ENCODE assay signal across 30 cellular contexts in genomic region chr7:75922966-75923603, GRCh38. TPM values are rescaled to one million over a fixed set of nuclear protein-coding genes. Genes with fewer than 3 reads are reported as not detected.
DNase-seq lines count a peak whose midpoint lies in the region; ATAC-seq, FAIRE-seq and TF ChIP-seq lines count a peak whose summit lies in the region.
"Had no signal": no experiment of that assay in that cellular context is flagged by ENCODE, and none has a peak within 500 bp of the region (broad histone marks: within the 10 kb centered on the region; RNA-seq: fewer than 3 reads in every experiment).

No MANE protein-coding gene starts in this region.

- DNase-seq in GM12892 (ENCODE audit: insufficient read length): no peak
- no peak for DNase-seq in Panc1 (ENCODE audit: low read depth, low spot score)
- DNase-seq in thyroid gland: no peak
- no peak for DNase-seq in NAMALWA (ENCODE audit: low spot score)
- DNase-seq: AML-193; C1 segment of cervical spinal cord; Caco-2; CD4-positive, alpha-beta memory T cell; DMS 273 treated with DMSO at 0.1 percent for 48 hours; DMS79; EL; GF-D8; Kasumi-1; NCI-H1105; NCI-H1436 treated with DMSO at 0.1 percent for 48 hours; NCI-H187 treated with DMSO at 0.1 percent for 48 hours; NCI-H2171 treated with DMSO at 0.1 percent for 48 hours; NCI-H345; NCI-H510A treated with DMSO at 0.1 percent for 48 hours; NK-92 treated with Interleukin-12 subunit alpha and Interleukin-12 subunit beta, amount 100 ng/mL, for 24 hours; PC-9; SHP77; T-cell had no signal

- no peak for ATAC-seq in Panc1
- ATAC-seq in esophagus mucosa: no peak
- ATAC-seq in GM21526 (IDR thresholded peaks at IDR 0.05; ENCODE audit: low FRiP score, unreplicated experiment): no peak
- ATAC-seq: A549, T-cell had no signal

- H3K27ac ChIP-seq in Panc1 (ENCODE audit: low read length): no peak overlapping the region
- H3K27ac ChIP-seq in liver (ENCODE audit: low read depth in 1 of 2, low read length in 2 of 2): peak overlapping the region; percentile 99 to 100
- peak overlapping the region; percentile 83 to 98 (median 94) for H3K27ac ChIP-seq in thyroid gland
- H3K27ac ChIP-seq: A549, HL-60, PC-9, RWPE1 had no signal

- no peak overlapping the region for H3K4me3 ChIP-seq in Panc1 (ENCODE audit: low read depth in 2 of 2, low read length in 2 of 2)
- no peak overlapping the region for H3K4me3 ChIP-seq in liver (ENCODE audit: low read depth in 1 of 3, low read length in 3 of 3)
- H3K4me3 ChIP-seq in thyroid gland (replicated peaks in 1 of 3): no peak overlapping the region
- H3K4me3 ChIP-seq: A549, PC-9 had no signal

- TSS peak; percentile 31 for BruUV-seq in Panc1 (replicated peaks; lab: Mats Ljungman, UMichigan)

- no peak for TF ChIP-seq RAD21 in liver (IDR thresholded peaks at IDR 0.05)

- H3K27me3 ChIP-seq in Panc1 (ENCODE audit: control insufficient read depth, insufficient read depth, low read length) (no peaks in the 10 kb centered on the region), liver (ENCODE audit: control insufficient read depth in 4 of 4, insufficient read depth in 4 of 4, low read length in 3 of 4) (no peaks in the 10 kb centered on the region), thyroid gland (no peaks in the 10 kb centered on the region)

- in situ Hi-C loops in Panc1 (cut with HindIII; ENCODE audit: low pct_unique_long_range_greater_than_20kb, low sequenced_read_pairs): no loop called here

- intact Hi-C loops in Panc1 (cut with micrococcal nuclease; ENCODE audit: unreplicated experiment) (no loop called here), thyroid gland (cut with DNase I) (no loop called here)

- TF ChIP-seq POLR2A in GM12892 (IDR thresholded peaks at IDR 0.05; ENCODE audit: low read depth, low read length) (no peak), thyroid gland (IDR thresholded peaks at IDR 0.05) (no peak)

- peak; percentile 58 for FAIRE-seq in GM12892 (lab: Jason Lieb, UNC)
- FAIRE-seq: A549, H54 had no signal

- peak overlapping the region in 1 of 2 donors; percentile 49 for H3K9ac ChIP-seq in liver (ENCODE audit: low read depth in 1 of 2, low read length in 2 of 2)

- no peak for TF ChIP-seq CTCF in Panc1 (IDR thresholded peaks at IDR 0.05)
- no peak for TF ChIP-seq CTCF in liver (IDR thresholded peaks at IDR 0.05; ENCODE audit: low read depth, low read length, missing input control)
- no peak for TF ChIP-seq CTCF in thyroid gland (IDR thresholded peaks at IDR 0.05)

- CTCF ChIA-PET in Panc1 (lab: Charles Lee): no interaction called here

- POLR2A ChIA-PET in Panc1 (lab: Charles Lee): no interaction called here

- 0 out of 2 replicates have a peak, but pooled peaks cover 3% of the 10 kb centered on the region for H3K4me1 ChIP-seq in Panc1 (ENCODE audit: control insufficient read depth, insufficient read depth, low read length)
- peaks cover 10 to 74% (median 27%) of the 10 kb centered on the region in 4 donors for H3K4me1 ChIP-seq in liver (ENCODE audit: control insufficient read depth in 4 of 4, insufficient read depth in 4 of 4, low read length in 3 of 4)
- peaks cover 84 to 87% of the 10 kb centered on the region in 2 donors for H3K4me1 ChIP-seq in thyroid gland

- 68% methylated on average over 9 of the region's 9 CpGs for WGBS in liver
- 88 to 92% methylated on average over 9 of the region's 9 CpGs for WGBS in thyroid gland, 2 donors

- no peaks in the 10 kb centered on the region for H3K36me3 ChIP-seq in Panc1 (ENCODE audit: control insufficient read depth, insufficient read depth, low read length)
- H3K36me3 ChIP-seq in liver (ENCODE audit: control insufficient read depth in 4 of 4, insufficient read depth in 3 of 4, low read depth in 1 of 4, low read length in 3 of 4): peaks cover 0 to 12% (median 4%) of the 10 kb centered on the region in 4 donors
- H3K36me3 ChIP-seq in thyroid gland: no peaks in the 10 kb centered on the region

- no peaks in the 10 kb centered on the region for H3K9me3 ChIP-seq in Panc1 (ENCODE audit: control insufficient read depth, insufficient read depth, low read depth, low read length)
- H3K9me3 ChIP-seq in liver (ENCODE audit: control insufficient read depth in 4 of 4, low read length in 3 of 4): no peaks in the 10 kb centered on the region
- H3K9me3 ChIP-seq in thyroid gland: no peaks in the 10 kb centered on the region
- H3K9me3 ChIP-seq: A549, Caco-2 had no signal

TF ChIP-seq in liver, 16 proteins besides CTCF, POLR2A, EP300 and RAD21:
- no peak for TF ChIP-seq FOXA2 (IDR thresholded peaks at IDR 0.05)
- TF ChIP-seq RXRA (IDR thresholded peaks at IDR 0.05): peak in 1 of 2 donors; percentile 56
- TF ChIP-seq HNF4A (conservative IDR thresholded peaks at IDR 0.05): peak in 1 of 2 donors; percentile 41

RNA-seq across cellular contexts. Expression of gene POR, which starts 8.1 kb away (rescaled TPM):
- 24.5 TPM for polyA plus RNA-seq in GM12892 (2012; ENCODE audit: missing spikeins)
- 168 TPM for total RNA-seq in Panc1 (2021; ENCODE audit: unreplicated experiment)
- 163 TPM for polyA plus RNA-seq in Panc1 (2012; ENCODE audit: insufficient read length)
- total RNA-seq in liver: 100 to 1,000 TPM; 116 to 571 TPM
- 100 to 1,000 TPM; 377 to 973 TPM for polyA plus RNA-seq in liver
- total RNA-seq in thyroid gland: 100 to 1,000 TPM; 141 to 341 (median 285) TPM
- total RNA-seq in esophagus mucosa: 137 TPM

RNA-seq across cellular contexts. Expression of gene RHBDD2, which starts 44.3 kb away (rescaled TPM):
- polyA plus RNA-seq in GM12892 (2012; ENCODE audit: missing spikeins): 10.2 TPM
- total RNA-seq in Panc1 (2021; ENCODE audit: unreplicated experiment) (79.3 TPM), liver (10 to 100 TPM; 13.6 to 18.8 TPM), thyroid gland (100 to 1,000 TPM in 3 of 4 donors, 10 to 100 TPM in 1; 68.9 to 170 (median 129) TPM), esophagus mucosa (37.5 TPM)
- polyA plus RNA-seq in Panc1 (2012; ENCODE audit: insufficient read length): 135 TPM
- polyA plus RNA-seq in liver: 10 to 100 TPM; 55.7 to 65.0 TPM
